In genomic region chr14:41875113-41875512, GRCh38 we compare ENCODE assay signal across 35 cellular contexts.
"Had no signal": no experiment of that assay in that cellular context is flagged by ENCODE, and none has a peak within 500 bp of the region (broad histone marks: within the 10 kb centered on the region; RNA-seq: fewer than 3 reads in every experiment).

No MANE protein-coding gene starts in this region.

- ATAC-seq: activated naive CD8-positive, alpha-beta T cell treated with anti-CD3 and anti-CD28 coated beads, Interleukin-2, amount 50 U/mL, for 24 hours; activated T-cell treated with anti-CD3 and anti-CD28 coated beads, Interleukin-2, amount 50 U/mL, for 4 hours; PC-3; Right ventricle myocardium inferior had no signal

- DNase-seq: activated B cell treated with CpG ODN at 0.5 μM for 24 hours; activated CD4-positive, alpha-beta memory T cell treated with anti-CD3 and anti-CD28 coated beads for 36 hours; activated CD4-positive, alpha-beta T cell treated with anti-CD3 and anti-CD28 coated beads for 4 hours; activated CD4-positive, alpha-beta T cell treated with anti-CD3 and anti-CD28 coated beads, Interleukin-2, amount 50 U/mL, for 1 hour; activated CD4-positive, CD25-positive, alpha-beta regulatory T cell treated with anti-CD3 and anti-CD28 coated beads, Interleukin-2, amount 50 U/mL, for 72 hours; activated CD8-positive, alpha-beta memory T cell treated with anti-CD3 and anti-CD28 coated beads, Interleukin-2, amount 50 U/mL, for 4 hours; activated gamma-delta T cell treated with Interleukin-2 at 50 U/mL for 16 hours; activated naive CD4-positive, alpha-beta T cell treated with anti-CD3 and anti-CD28 coated beads for 36 hours; activated naive CD8-positive, alpha-beta T cell treated with anti-CD3 and anti-CD28 coated beads, Interleukin-2, amount 50 U/mL, for 24 hours; activated T-cell treated with anti-CD3 and anti-CD28 coated beads for 4 hours; activated T-cell treated with anti-CD3 and anti-CD28 coated beads, Interleukin-2, amount 50 U/mL, for 4 hours; anterior cingulate cortex; brain microvascular endothelial cell; NCI-H1092 treated with DMSO at 0.1 percent for 48 hours; NCI-H1417; NCI-H146; NCI-H187 treated with DMSO at 0.1 percent for 48 hours; NCI-H2081; NCI-H2171 treated with DMSO at 0.1 percent for 48 hours; NCI-H2227 treated with DMSO at 0.1 percent for 48 hours; NCI-H524; NCI-H748 treated with DMSO at 0.1 percent for 48 hours; NK-92 treated with Interleukin-12 subunit alpha and Interleukin-12 subunit beta, amount 100 ng/mL, for 24 hours; PC-3; Peyer's patch; SW 1271; T-helper 1 cell; T-helper 2 cell; T-helper 9 cell had no signal

- H3K4me3 Mint-ChIP-seq: activated B cell treated with CpG ODN at 0.5 μM for 24 hours; activated CD4-positive, alpha-beta memory T cell treated with anti-CD3 and anti-CD28 coated beads for 36 hours; activated naive CD4-positive, alpha-beta T cell treated with anti-CD3 and anti-CD28 coated beads for 36 hours; activated naive CD8-positive, alpha-beta T cell; activated naive CD8-positive, alpha-beta T cell treated with anti-CD3 and anti-CD28 coated beads, Interleukin-2, amount 50 U/mL, for 24 hours; activated T-cell treated with anti-CD3 and anti-CD28 coated beads, Interleukin-2, amount 50 U/mL, for 4 hours; activated T-helper 1 cell treated with anti-CD3 and anti-CD28 coated beads, Interleukin-12 subunit alpha, Interleukin-12 subunit beta, Interleukin-2, Interleukin-4 antibody, amounts not matched to agents 30 ng/mL and 10 ng/mL and 1 ng/mL, durations not matched to agents 14 hours and 24 hours and 36 hours; central memory CD8-positive, alpha-beta T cell had no signal

- H3K9me3 Mint-ChIP-seq: activated CD4-positive, alpha-beta memory T cell treated with anti-CD3 and anti-CD28 coated beads for 36 hours; activated naive CD4-positive, alpha-beta T cell treated with anti-CD3 and anti-CD28 coated beads for 36 hours; activated T-cell treated with anti-CD3 and anti-CD28 coated beads, Interleukin-2, amount 50 U/mL, for 4 hours had no signal

- H3K9me3 ChIP-seq: Peyer's patch had no signal

- H3K4me3 ChIP-seq: Peyer's patch had no signal

- H3K27me3 Mint-ChIP-seq: activated B cell treated with CpG ODN at 0.5 μM for 24 hours; activated CD4-positive, alpha-beta memory T cell treated with anti-CD3 and anti-CD28 coated beads for 36 hours; activated naive CD8-positive, alpha-beta T cell; activated naive CD8-positive, alpha-beta T cell treated with anti-CD3 and anti-CD28 coated beads, Interleukin-2, amount 50 U/mL, for 24 hours; central memory CD8-positive, alpha-beta T cell had no signal

- H3K4me1 ChIP-seq: Peyer's patch had no signal

- H3K36me3 ChIP-seq: brain microvascular endothelial cell, Peyer's patch had no signal

- H3K27ac ChIP-seq: brain microvascular endothelial cell, Peyer's patch, RWPE1, VCaP had no signal

- H3K4me1 Mint-ChIP-seq: activated B cell treated with CpG ODN at 0.5 μM for 24 hours; activated naive CD8-positive, alpha-beta T cell treated with anti-CD3 and anti-CD28 coated beads, Interleukin-2, amount 50 U/mL, for 24 hours; central memory CD8-positive, alpha-beta T cell had no signal

- H3K36me3 Mint-ChIP-seq: activated CD4-positive, alpha-beta memory T cell treated with anti-CD3 and anti-CD28 coated beads for 36 hours; activated naive CD8-positive, alpha-beta T cell had no signal

- H3K27me3 ChIP-seq: brain microvascular endothelial cell, Peyer's patch had no signal

- H3K27ac Mint-ChIP-seq: activated B cell treated with CpG ODN at 0.5 μM for 24 hours; activated CD4-positive, alpha-beta memory T cell treated with anti-CD3 and anti-CD28 coated beads for 36 hours; activated naive CD4-positive, alpha-beta T cell treated with anti-CD3 and anti-CD28 coated beads for 36 hours; activated naive CD8-positive, alpha-beta T cell; activated naive CD8-positive, alpha-beta T cell treated with anti-CD3 and anti-CD28 coated beads, Interleukin-2, amount 50 U/mL, for 24 hours; activated T-helper 1 cell treated with anti-CD3 and anti-CD28 coated beads, Interleukin-12 subunit alpha, Interleukin-12 subunit beta, Interleukin-2, Interleukin-4 antibody, amounts not matched to agents 30 ng/mL and 10 ng/mL and 1 ng/mL, durations not matched to agents 14 hours and 24 hours and 36 hours had no signal
